Comparison of ENCODE assay signal across 20 cellular contexts in genomic region chr10:95880704-95881103, GRCh38. TPM values are rescaled to one million over a fixed set of nuclear protein-coding genes. Genes with fewer than 3 reads are reported as not detected.
DNase-seq lines count a peak whose midpoint lies in the region; ATAC-seq and TF ChIP-seq lines count a peak whose summit lies in the region.
"Had no signal": no experiment of that assay in that cellular context is flagged by ENCODE, and none has a peak within 500 bp of the region (broad histone marks: within the 10 kb centered on the region; RNA-seq: fewer than 3 reads in every experiment).

No MANE protein-coding gene starts in this region.

- H3K27me3 Mint-ChIP-seq in CD8-positive, alpha-beta memory T cell = no peaks in the 10 kb centered on the region

- no peak for TF ChIP-seq EP300 in gastroesophageal sphincter (IDR thresholded peaks at IDR 0.05)

- CTCF ChIA-PET in CD8-positive, alpha-beta memory T cell (lab: Charles Lee) = no interaction called here

- peak overlapping the region; percentile 28 to 56 (median 42) for H3K27ac ChIP-seq in gastroesophageal sphincter
- H3K27ac ChIP-seq in CD8-positive, alpha-beta memory T cell (ENCODE audit: low read depth, low read length) = no peak overlapping the region
- H3K27ac ChIP-seq: lower lobe of right lung had no signal

- H3K27me3 ChIP-seq in gastroesophageal sphincter (no peaks in the 10 kb centered on the region), HAP-1 (ENCODE audit: low read depth) (no peaks in the 10 kb centered on the region)
- H3K27me3 ChIP-seq in CD8-positive, alpha-beta memory T cell (ENCODE audit: insufficient read depth, low read length, poor library complexity, severe bottlenecking) = no peaks in the 10 kb centered on the region
- H3K27me3 ChIP-seq: MG63 had no signal

- no peaks in the 10 kb centered on the region for H3K9me3 Mint-ChIP-seq in CD8-positive, alpha-beta memory T cell

- no peak for TF ChIP-seq CTCF in GM10266 (IDR thresholded peaks at IDR 0.05; ENCODE audit: control insufficient read depth, insufficient read depth, low read depth, missing control alignments)
- TF ChIP-seq CTCF in gastroesophageal sphincter (IDR thresholded peaks at IDR 0.05) = no peak

- no peak for TF ChIP-seq POLR2A in gastroesophageal sphincter (IDR thresholded peaks at IDR 0.05)

- ATAC-seq in GM19395 (IDR thresholded peaks at IDR 0.05; ENCODE audit: unreplicated experiment) (peak; percentile 54), HG03175 (IDR thresholded peaks at IDR 0.05; ENCODE audit: unreplicated experiment) (peak; percentile 63), gastroesophageal sphincter (no peak)
- ATAC-seq: lower lobe of right lung, sciatic nerve had no signal

- H3K27ac Mint-ChIP-seq in CD8-positive, alpha-beta memory T cell = peak overlapping the region in 1 of 8 donors; percentile 15
- H3K27ac Mint-ChIP-seq: endodermal cell had no signal

- H3K36me3 Mint-ChIP-seq in CD8-positive, alpha-beta memory T cell = peaks cover 9 to 16% (median 10%) of the 10 kb centered on the region in 3 donors

- H3K4me1 ChIP-seq in gastroesophageal sphincter = peaks cover 0 to 22% (median 3%) of the 10 kb centered on the region in 3 donors
- no peaks in the 10 kb centered on the region for H3K4me1 ChIP-seq in CD8-positive, alpha-beta memory T cell (ENCODE audit: insufficient read depth, low read length)
- H3K4me1 ChIP-seq in HAP-1 = no peaks in the 10 kb centered on the region
- H3K4me1 ChIP-seq: lower lobe of right lung had no signal

- H3K9me3 ChIP-seq in gastroesophageal sphincter (no peaks in the 10 kb centered on the region), HAP-1 (no peaks in the 10 kb centered on the region)
- no peaks in the 10 kb centered on the region for H3K9me3 ChIP-seq in CD8-positive, alpha-beta memory T cell (ENCODE audit: low read length)
- H3K9me3 ChIP-seq: lower lobe of right lung, MG63 had no signal

- POLR2A ChIA-PET in CD8-positive, alpha-beta memory T cell (lab: Charles Lee) = no interaction called here

- in situ Hi-C loops in HAP-1 (cut with MboI; ENCODE audit: low sequenced_read_pairs) = no loop called here

- DNase-seq in GM10266 (ENCODE audit: extremely low spot score) = peak; percentile 25
- DNase-seq in CD8-positive, alpha-beta memory T cell = no peak
- DNase-seq in HAP-1 (ENCODE audit: low spot score in 2 of 2) = no peak
- no peak for DNase-seq in HPDE6-E6E7 (ENCODE audit: extremely low spot score)
- DNase-seq in stimulated activated CD4-positive, alpha-beta T cell treated with anti-CD3 and anti-CD28 coated beads, Interleukin-2, amount 100 ng/mL, for 24 hours = no peak
- DNase-seq: ACHN; activated naive CD4-positive, alpha-beta T cell treated with anti-CD3 and anti-CD28 coated beads, Interleukin-2, amount 50 U/mL, for 16 hours; endodermal cell; foreskin melanocyte; GF-D8; lower lobe of right lung; MG63; NCI-H774; stimulated activated CD4-positive, alpha-beta T cell treated with anti-CD3 and anti-CD28 coated beads, Interleukin-4, amount 100 ng/mL, for 1 hour; T-helper 1 cell had no signal

- 31% methylated on average over 2 of the region's 2 CpGs; no CpG with 5 or more reads in 1 of the 2 donors for WGBS in gastroesophageal sphincter (ENCODE audit: low coverage in 1 of 2), 2 donors

- H3K4me1 Mint-ChIP-seq in CD8-positive, alpha-beta memory T cell = no peaks in the 10 kb centered on the region

- no peak overlapping the region for H3K4me3 Mint-ChIP-seq in CD8-positive, alpha-beta memory T cell
- H3K4me3 Mint-ChIP-seq: endodermal cell had no signal

- H3K4me3 ChIP-seq in gastroesophageal sphincter = no peak overlapping the region
- H3K4me3 ChIP-seq in CD8-positive, alpha-beta memory T cell (ENCODE audit: low read length) = no peak overlapping the region
- no peak overlapping the region for H3K4me3 ChIP-seq in HAP-1
- H3K4me3 ChIP-seq: lower lobe of right lung, MG63 had no signal

- H3K36me3 ChIP-seq in gastroesophageal sphincter (peaks cover 0 to 4% of the 10 kb centered on the region in 2 donors), HAP-1 (replicated peaks) (peaks cover 4% of the 10 kb centered on the region)
- H3K36me3 ChIP-seq in CD8-positive, alpha-beta memory T cell (ENCODE audit: insufficient read depth, low read length) = no peaks in the 10 kb centered on the region
- H3K36me3 ChIP-seq: lower lobe of right lung had no signal

RNA-seq across cellular contexts. Expression of gene CC2D2B, which starts 27.1 kb away (rescaled TPM):
- 1 to 10 TPM; 1.7 to 5.0 (median 2.4) TPM for total RNA-seq in gastroesophageal sphincter
- total RNA-seq in CD8-positive, alpha-beta memory T cell = not detected
- polyA plus RNA-seq in CD8-positive, alpha-beta memory T cell = not detected
- total RNA-seq: HT-29 had no signal
